8 cellular contexts compared by ENCODE assay signal in genomic region chr9:34647084-34647403, GRCh38. TPM values are rescaled to one million over a fixed set of nuclear protein-coding genes. Genes with fewer than 3 reads are reported as not detected.
DNase-seq lines count a peak whose midpoint lies in the region; ATAC-seq, FAIRE-seq and TF ChIP-seq lines count a peak whose summit lies in the region.

No MANE protein-coding gene starts in this region.

- ATAC-seq in DND-41 (ENCODE audit: insufficient read depth, low read depth) (no peak; the same call in 2 of the 3 replicates), HG02571 (IDR thresholded peaks at IDR 0.05; ENCODE audit: unreplicated experiment) (no peak)

- 3 to 13% (median 5%) methylated on average over 8 of the region's 8 CpGs for WGBS in ovary, 3 donors

- H4K20me1 ChIP-seq in DND-41 (ENCODE audit: insufficient read depth, low read length) = 0 out of 2 replicates have a peak, but pooled peaks cover 3% of the 10 kb centered on the region
- H4K20me1 ChIP-seq in endothelial cell of umbilical vein (replicated peaks; ENCODE audit: control insufficient read depth, extremely low read depth, insufficient read depth, low read length) = no peaks in the 10 kb centered on the region

- H2AFZ ChIP-seq in DND-41 (ENCODE audit: low read depth, low read length) (peak overlapping the region; percentile 94), endothelial cell of umbilical vein (ENCODE audit: low read depth, low read length) (peak overlapping the region; percentile 98)

- dilution Hi-C loops in endothelial cell of umbilical vein (cut with MboI; ENCODE audit: extremely low pct_ligation_motif_present, low sequenced_read_pairs) = no loop called here

- no peak for TF ChIP-seq POLR2A in endothelial cell of umbilical vein (IDR thresholded peaks at IDR 0.05; ENCODE audit: low read depth, low read length)
- TF ChIP-seq POLR2A in ovary (IDR thresholded peaks at IDR 0.05) = no peak

- CTCF ChIA-PET in endothelial cell of umbilical vein (lab: Charles Lee) = interaction anchor here (0.7 to 2.2 kb wide), 10 partner anchors 9 to 55 kb away, joined by 3 to 21 read pairs (median 6); partner anchors contain the start of gene SIGMAR1

- H3K4me3 ChIP-seq in DND-41 (ENCODE audit: low read depth in 1 of 2, low read length in 2 of 2) (peak overlapping the region; percentile 59 to 96; a peak in 3 of 4 replicates), NT2/D1 (ENCODE audit: insufficient read length, low read depth) (peak overlapping the region; percentile 78), endothelial cell of umbilical vein (replicated peaks in 1 of 3; ENCODE audit: insufficient read depth in 1 of 3, low read depth in 1 of 3, low read length in 3 of 3) (peak overlapping the region; percentile 53 to 78 (median 75)), ovary (peak overlapping the region; percentile 82)

- peaks cover 26% of the 10 kb centered on the region for H3K4me1 ChIP-seq in DND-41 (ENCODE audit: insufficient read depth, low read length)
- peaks cover 16% of the 10 kb centered on the region for H3K4me1 ChIP-seq in NT2/D1 (ENCODE audit: insufficient read depth, insufficient read length)
- H3K4me1 ChIP-seq in endothelial cell of umbilical vein (ENCODE audit: control insufficient read depth, extremely low read depth, insufficient read depth, low read length) = peaks cover 22% of the 10 kb centered on the region
- peaks cover 19% of the 10 kb centered on the region for H3K4me1 ChIP-seq in ovary (ENCODE audit: insufficient read depth)

- H3K9me3 ChIP-seq in DND-41 (ENCODE audit: insufficient read depth, low read length, severe bottlenecking) (no peaks in the 10 kb centered on the region), NT2/D1 (ENCODE audit: insufficient read depth, low read length) (no peaks in the 10 kb centered on the region), endothelial cell of umbilical vein (replicated peaks; ENCODE audit: control insufficient read depth, insufficient read depth, low read length) (no peaks in the 10 kb centered on the region), ovary (no peaks in the 10 kb centered on the region)

- POLR2A ChIA-PET in endothelial cell of umbilical vein (lab: Charles Lee) = interaction anchor here (1.5 to 1.9 kb wide), 2 partner anchors 10 to 18 kb away, joined by 7 read pairs; partner anchors contain the start of gene SIGMAR1

- BruUV-seq in endothelial cell of umbilical vein (replicated peaks; lab: Mats Ljungman, UMichigan) = no TSS peak

- H3K4me2 ChIP-seq in DND-41 (ENCODE audit: insufficient read depth, low read length) (peak overlapping the region; percentile 98), endothelial cell of umbilical vein (ENCODE audit: insufficient read depth, low read length) (peak overlapping the region; percentile 82)

- H3K9me1 ChIP-seq in endothelial cell of umbilical vein (replicated peaks; ENCODE audit: control insufficient read depth, extremely low read depth, insufficient read depth, low read length) = no peaks in the 10 kb centered on the region

- FAIRE-seq in endothelial cell of umbilical vein (lab: Jason Lieb, UNC) = no peak

- H3K27ac ChIP-seq in DND-41 (ENCODE audit: low read length) = peak overlapping the region; percentile 87
- peak overlapping the region; percentile 41 for H3K27ac ChIP-seq in endothelial cell of umbilical vein (ENCODE audit: insufficient read depth, low read depth, low read length)
- peak overlapping the region; percentile 54 to 79 for H3K27ac ChIP-seq in ovary

- in situ Hi-C loops in GM13977 (cut with MboI; ENCODE audit: low pct_unique_long_range_greater_than_20kb, low sequenced_read_pairs, unreplicated experiment) = no loop called here

- peak overlapping the region; percentile 77 for H3K9ac ChIP-seq in DND-41 (ENCODE audit: low read depth, low read length)
- peak overlapping the region; percentile 92 for H3K9ac ChIP-seq in NT2/D1 (ENCODE audit: insufficient read length, low read depth)
- H3K9ac ChIP-seq in endothelial cell of umbilical vein (replicated peaks; ENCODE audit: extremely low read depth, insufficient read depth, low read length) = peak overlapping the region; percentile 68

- H3K79me2 ChIP-seq in DND-41 (ENCODE audit: insufficient read depth, low read length) (peaks cover 16% of the 10 kb centered on the region), endothelial cell of umbilical vein (ENCODE audit: control insufficient read depth, insufficient read depth, low read length) (peaks cover 6% of the 10 kb centered on the region)

- no peak for DNase-seq in DND-41
- no peak for DNase-seq in NT2/D1 (ENCODE audit: low read depth, low spot score)
- no peak for DNase-seq in endothelial cell of umbilical vein (ENCODE audit: low read depth, low spot score)
- DNase-seq in ovary = no peak
- DNase-seq in NCI-H1105 treated with DMSO at 0.1 percent for 48 hours (lab: John Stamatoyannopoulos, UW) = no peak
- DNase-seq in GM13977 (ENCODE audit: low spot score) = no peak
- no peak for DNase-seq in HT-29 (ENCODE audit: low spot score)

- H3K27me3 ChIP-seq in DND-41 (ENCODE audit: insufficient read depth, low read length, poor library complexity) = no peaks in the 10 kb centered on the region
- no peaks in the 10 kb centered on the region for H3K27me3 ChIP-seq in NT2/D1 (ENCODE audit: insufficient read depth, insufficient read length)
- H3K27me3 ChIP-seq in endothelial cell of umbilical vein (ENCODE audit: control insufficient read depth in 2 of 2, insufficient read depth in 2 of 2, low read length in 2 of 2) = no peaks in the 10 kb centered on the region
- no peaks in the 10 kb centered on the region for H3K27me3 ChIP-seq in ovary

- TF ChIP-seq EP300 in ovary (IDR thresholded peaks at IDR 0.05) = no peak

- H3K36me3 ChIP-seq in DND-41 (ENCODE audit: insufficient read depth, low read length) = peaks cover 31% of the 10 kb centered on the region
- peaks cover 39% of the 10 kb centered on the region for H3K36me3 ChIP-seq in NT2/D1 (ENCODE audit: insufficient read depth, insufficient read length, low read length)
- H3K36me3 ChIP-seq in endothelial cell of umbilical vein (ENCODE audit: control insufficient read depth in 2 of 2, extremely low read depth in 1 of 2, insufficient read depth in 2 of 2, low read length in 2 of 2) = peaks cover 0 to 14% of the 10 kb centered on the region in 2 experiments
- H3K36me3 ChIP-seq in ovary = no peaks in the 10 kb centered on the region

- TF ChIP-seq CTCF in DND-41 (IDR thresholded peaks at IDR 0.05; ENCODE audit: borderline replicate concordance, extremely low read depth, low read length, poor library complexity, severe bottlenecking) = no peak
- no peak for TF ChIP-seq CTCF in endothelial cell of umbilical vein (IDR thresholded peaks at IDR 0.05; ENCODE audit: extremely low read depth in 1 of 2, insufficient read depth in 1 of 2, low read depth in 1 of 2, low read length in 2 of 2)
- no peak for TF ChIP-seq CTCF in ovary (IDR thresholded peaks at IDR 0.05)
- TF ChIP-seq CTCF in GM13977 (IDR thresholded peaks at IDR 0.05; ENCODE audit: extremely low read depth, insufficient read depth, missing control alignments) = no peak

- intact Hi-C loops in endothelial cell of umbilical vein (cut with micrococcal nuclease) = no loop called here
- intact Hi-C loops in ovary (cut with DNase I) = no loop called here

RNA-seq across cellular contexts. Expression of gene GALT, which starts 0.6 kb away (rescaled TPM):
- 30.0 and 36.6 TPM in 2 replicates for total RNA-seq in endothelial cell of umbilical vein
- polyA plus RNA-seq in endothelial cell of umbilical vein = 58.5 and 61.3 TPM in 2 replicates
- polyA plus RNA-seq in endothelial cell of umbilical vein (2011; cell fraction: cytosol; rRNA removed) = 22.5 and 25.6 TPM in 2 replicates
- polyA plus RNA-seq in endothelial cell of umbilical vein (2011; cell fraction: nucleus; rRNA removed) = 240 and 284 TPM in 2 replicates
- polyA plus RNA-seq in endothelial cell of umbilical vein (2012) = 23.6 and 34.5 TPM in 2 replicates
- polyA minus RNA-seq in endothelial cell of umbilical vein = 29.7 and 32.3 TPM in 2 replicates
- polyA minus RNA-seq in endothelial cell of umbilical vein (2011; cell fraction: cytosol; rRNA and poly(A)+ RNA removed) = 8.6 TPM
- polyA minus RNA-seq in endothelial cell of umbilical vein (2011; cell fraction: nucleus; rRNA and poly(A)+ RNA removed) = 41.9 and 46.0 TPM in 2 replicates
- 10 to 100 TPM; 33.1 to 63.3 (median 45.2) TPM for total RNA-seq in ovary
- 10 to 100 TPM; 43.7 to 48.9 TPM for polyA plus RNA-seq in ovary
- total RNA-seq in HT-29 (2014; rRNA removed; shearing (Covaris generic)) = 25.5 and 32.8 TPM in 2 replicates

RNA-seq across cellular contexts. Expression of gene IL11RA, which starts 4.9 kb away (rescaled TPM):
- total RNA-seq in endothelial cell of umbilical vein = 13.6 and 15.3 TPM in 2 replicates
- 18.6 and 22.5 TPM in 2 replicates for polyA plus RNA-seq in endothelial cell of umbilical vein
- polyA plus RNA-seq in endothelial cell of umbilical vein (2011; cell fraction: cytosol; rRNA removed) = 7.2 and 10.3 TPM in 2 replicates
- 49.6 and 67.6 TPM in 2 replicates for polyA plus RNA-seq in endothelial cell of umbilical vein (2011; cell fraction: nucleus; rRNA removed)
- polyA plus RNA-seq in endothelial cell of umbilical vein (2012) = 5.0 and 9.8 TPM in 2 replicates
- 6.8 and 10.8 TPM in 2 replicates for polyA minus RNA-seq in endothelial cell of umbilical vein
- polyA minus RNA-seq in endothelial cell of umbilical vein (2011; cell fraction: cytosol; rRNA and poly(A)+ RNA removed) = 2.8 TPM
- 12.5 and 16.8 TPM in 2 replicates for polyA minus RNA-seq in endothelial cell of umbilical vein (2011; cell fraction: nucleus; rRNA and poly(A)+ RNA removed)
- total RNA-seq in ovary = 10 to 100 TPM; 17.3 to 54.3 (median 35.8) TPM
- 10 to 100 TPM; 25.4 to 40.2 TPM for polyA plus RNA-seq in ovary
- total RNA-seq in HT-29 (2014; rRNA removed; shearing (Covaris generic)) = 1.7 and 4.7 TPM in 2 replicates

RNA-seq across cellular contexts. Expression of gene SIGMAR1, which starts 9.5 kb away (rescaled TPM):
- total RNA-seq in endothelial cell of umbilical vein = 74.1 and 81.2 TPM in 2 replicates
- polyA plus RNA-seq in endothelial cell of umbilical vein = 78.4 and 83.5 TPM in 2 replicates
- polyA plus RNA-seq in endothelial cell of umbilical vein (2011; cell fraction: cytosol; rRNA removed) = 93.9 and 95.3 TPM in 2 replicates
- polyA plus RNA-seq in endothelial cell of umbilical vein (2011; cell fraction: nucleus; rRNA removed) = 24.7 and 27.2 TPM in 2 replicates
- 80.0 and 89.4 TPM in 2 replicates for polyA plus RNA-seq in endothelial cell of umbilical vein (2012)
- 61.6 and 63.3 TPM in 2 replicates for polyA minus RNA-seq in endothelial cell of umbilical vein
- 98.6 TPM for polyA minus RNA-seq in endothelial cell of umbilical vein (2011; cell fraction: cytosol; rRNA and poly(A)+ RNA removed)
- 15.2 and 20.8 TPM in 2 replicates for polyA minus RNA-seq in endothelial cell of umbilical vein (2011; cell fraction: nucleus; rRNA and poly(A)+ RNA removed)
- 10 to 100 TPM; 47.2 to 73.9 (median 54.3) TPM for total RNA-seq in ovary
- polyA plus RNA-seq in ovary = 10 to 100 TPM; 52.7 to 92.4 TPM
- total RNA-seq in HT-29 (2014; rRNA removed; shearing (Covaris generic)) = 239 and 269 TPM in 2 replicates

RNA-seq across cellular contexts. Expression of gene CCL27, which starts 15.4 kb away (rescaled TPM):
- total RNA-seq in endothelial cell of umbilical vein (not detected in 2 replicates), ovary (1 to 10 TPM in 1 of 7 donors, under 1 TPM in 3, not detected in 3; 0.48 to 1.1 (median 0.69) TPM)
- polyA plus RNA-seq in endothelial cell of umbilical vein (not detected in 2 replicates), ovary (under 1 TPM in 1 of 2 donors, not detected in 1; 0.21 TPM)
- not detected in 2 replicates for polyA plus RNA-seq in endothelial cell of umbilical vein (2011; cell fraction: cytosol; rRNA removed)
- polyA plus RNA-seq in endothelial cell of umbilical vein (2011; cell fraction: nucleus; rRNA removed) = not detected in 2 replicates
- not detected in 2 replicates for polyA plus RNA-seq in endothelial cell of umbilical vein (2012)
- polyA minus RNA-seq in endothelial cell of umbilical vein = not detected in 2 replicates
- not detected for polyA minus RNA-seq in endothelial cell of umbilical vein (2011; cell fraction: cytosol; rRNA and poly(A)+ RNA removed)
- not detected in 2 replicates for polyA minus RNA-seq in endothelial cell of umbilical vein (2011; cell fraction: nucleus; rRNA and poly(A)+ RNA removed)
- total RNA-seq in HT-29 (2014; rRNA removed; shearing (Covaris generic)) = not detected in 2 replicates

RNA-seq across cellular contexts. Expression of gene ARID3C, which starts 18.2 kb away (rescaled TPM):
- total RNA-seq in endothelial cell of umbilical vein = not detected in 2 replicates
- not detected in 2 replicates for polyA plus RNA-seq in endothelial cell of umbilical vein
- 0.06 TPM in 1 of 2 replicates, not detected in the other for polyA plus RNA-seq in endothelial cell of umbilical vein (2011; cell fraction: cytosol; rRNA removed)
- polyA plus RNA-seq in endothelial cell of umbilical vein (2011; cell fraction: nucleus; rRNA removed) = not detected in 2 replicates
- not detected in 2 replicates for polyA plus RNA-seq in endothelial cell of umbilical vein (2012)
- not detected in 2 replicates for polyA minus RNA-seq in endothelial cell of umbilical vein
- polyA minus RNA-seq in endothelial cell of umbilical vein (2011; cell fraction: cytosol; rRNA and poly(A)+ RNA removed) = 0.72 TPM
- not detected in 2 replicates for polyA minus RNA-seq in endothelial cell of umbilical vein (2011; cell fraction: nucleus; rRNA and poly(A)+ RNA removed)
- under 1 TPM in 1 of 7 donors, not detected in 6; 0.40 TPM for total RNA-seq in ovary
- under 1 TPM in 1 of 2 donors, not detected in 1; 0.07 TPM for polyA plus RNA-seq in ovary
- total RNA-seq in HT-29 (2014; rRNA removed; shearing (Covaris generic)) = not detected in 2 replicates
